In genomic region chr14:76472199-76472723, GRCh38 we compare ENCODE assay signal across 23 cellular contexts.
"Had no signal": no experiment of that assay in that cellular context is flagged by ENCODE, and none has a peak within 500 bp of the region (broad histone marks: within the 10 kb centered on the region; RNA-seq: fewer than 3 reads in every experiment).

No MANE protein-coding gene starts in this region.

- H3K4me1 ChIP-seq: body of pancreas had no signal

- H2AFZ ChIP-seq: neural progenitor cell had no signal

- H3K4me2 ChIP-seq: neural progenitor cell had no signal

- H3K36me3 Mint-ChIP-seq: activated naive CD4-positive, alpha-beta T cell treated with anti-CD3 and anti-CD28 coated beads, Interleukin-2, amount 50 U/mL, for 72 hours; immature natural killer cell; mesothelial cell of epicardium; neural progenitor cell had no signal

- H3K36me3 ChIP-seq: neural progenitor cell, ovary, transverse colon had no signal

- H3K27ac ChIP-seq: body of pancreas, neural progenitor cell, ovary, transverse colon had no signal

- H3K27ac Mint-ChIP-seq: activated B cell treated with CpG ODN at 0.5 μM for 24 hours; activated CD8-positive, alpha-beta T cell treated with anti-CD3 and anti-CD28 coated beads for 36 hours; activated naive CD4-positive, alpha-beta T cell treated with anti-CD3 and anti-CD28 coated beads, Interleukin-2, amount 50 U/mL, for 72 hours; immature natural killer cell; neural progenitor cell had no signal

- H3K9ac ChIP-seq: neural progenitor cell had no signal

- H3K27me3 ChIP-seq: body of pancreas, neural progenitor cell, ovary had no signal

- H3K4me1 Mint-ChIP-seq: activated B cell treated with CpG ODN at 0.5 μM for 24 hours, immature natural killer cell had no signal

- H3K9me3 Mint-ChIP-seq: activated B cell treated with CpG ODN at 0.5 μM for 24 hours; activated CD8-positive, alpha-beta T cell treated with anti-CD3 and anti-CD28 coated beads for 36 hours; activated naive CD4-positive, alpha-beta T cell treated with anti-CD3 and anti-CD28 coated beads, Interleukin-2, amount 50 U/mL, for 72 hours; immature natural killer cell; mesothelial cell of epicardium; neural progenitor cell had no signal

- H3K4me3 ChIP-seq: body of pancreas, lung, neural progenitor cell, ovary, transverse colon had no signal

- H3K9me3 ChIP-seq: body of pancreas, ovary, transverse colon had no signal

- ATAC-seq: activated CD8-positive, alpha-beta T cell treated with anti-CD3 and anti-CD28 coated beads for 36 hours; activated naive CD4-positive, alpha-beta T cell treated with anti-CD3 and anti-CD28 coated beads, Interleukin-2, amount 50 U/mL, for 72 hours; body of pancreas had no signal

- H3K4me3 Mint-ChIP-seq: activated B cell treated with CpG ODN at 0.5 μM for 24 hours; activated CD8-positive, alpha-beta T cell treated with anti-CD3 and anti-CD28 coated beads for 36 hours; mesothelial cell of epicardium; neural progenitor cell had no signal

- DNase-seq: activated B cell treated with CpG ODN at 0.5 μM for 24 hours; activated CD4-positive, alpha-beta T cell treated with anti-CD3 and anti-CD28 coated beads for 48 hours; activated CD8-positive, alpha-beta memory T cell treated with anti-CD3 and anti-CD28 coated beads, Interleukin-2, amount 50 U/mL, for 4 hours; activated CD8-positive, alpha-beta T cell treated with anti-CD3 and anti-CD28 coated beads for 36 hours; activated effector memory CD4-positive, alpha-beta T cell treated with anti-CD3 and anti-CD28 coated beads, Interleukin-2, amount 50 U/mL, for 16 hours; activated T-cell treated with anti-CD3 and anti-CD28 coated beads, Interleukin-2, amount 50 U/mL, for 48 hours; amygdala; body of pancreas; effector CD8-positive, alpha-beta T cell; foreskin melanocyte; head of caudate nucleus; immature natural killer cell; ovary; retina; small intestine; stimulated activated CD4-positive, alpha-beta T cell treated with anti-CD3 and anti-CD28 coated beads, Interleukin-4, amount 100 ng/mL, for 24 hours; stimulated activated naive CD4-positive, alpha-beta T cell treated with Interleukin-2 at 50 U/mL for 16 hours; substantia nigra; transverse colon had no signal
